ENCODE assay signal across 7 cellular contexts in genomic region chr3:50298836-50299637, GRCh38. TPM values are rescaled to one million over a fixed set of nuclear protein-coding genes. Genes with fewer than 3 reads are reported as not detected.
DNase-seq lines count a peak whose midpoint lies in the region; ATAC-seq, FAIRE-seq and TF ChIP-seq lines count a peak whose summit lies in the region.

Gene HYAL3 (minus strand): TSS chr3:50299405. CDS start chr3:50295602, 3,803 bp downstream.
A gene with protein sequence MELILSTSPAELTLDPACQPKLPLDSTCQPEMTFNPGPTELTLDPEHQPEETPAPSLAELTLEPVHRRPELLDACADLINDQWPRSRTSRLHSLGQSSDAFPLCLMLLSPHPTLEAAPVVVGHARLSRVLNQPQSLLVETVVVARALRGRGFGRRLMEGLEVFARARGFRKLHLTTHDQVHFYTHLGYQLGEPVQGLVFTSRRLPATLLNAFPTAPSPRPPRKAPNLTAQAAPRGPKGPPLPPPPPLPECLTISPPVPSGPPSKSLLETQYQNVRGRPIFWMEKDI (minus strand): TSS chr3:50299405. CDS start chr3:50297463, 1,942 bp downstream.

- TF ChIP-seq CTCF in astrocyte of the spinal cord (IDR thresholded peaks at IDR 0.05; ENCODE audit: low read depth, low read length) = no peak

- ATAC-seq in HG02981 (IDR thresholded peaks at IDR 0.05; ENCODE audit: unreplicated experiment) (peak; percentile 86), sciatic nerve (peak; percentile 93)

- intact Hi-C loops in sciatic nerve (cut with DNase I) = no loop called here

- H3K4me3 ChIP-seq in astrocyte of the spinal cord (ENCODE audit: low read depth, low read length) = peak within 1 kb of the TSS; percentile 77

- in situ Hi-C loops in astrocyte of the spinal cord (cut with HindIII; ENCODE audit: low sequenced_read_pairs) = no loop called here

- FAIRE-seq in GM18507 (lab: Jason Lieb, UNC) = peak; percentile 100

- DNase-seq in GM18507 (ENCODE audit: extremely low spot score, insufficient read length, low read depth) = peak; percentile 95
- DNase-seq in NCI-H2029 (lab: John Stamatoyannopoulos, UW) = peak; percentile 92
- DNase-seq in T1000 (lab: John Stamatoyannopoulos, UW) = peak; percentile 99
- peak; percentile 100 for DNase-seq in astrocyte of the spinal cord (ENCODE audit: low read depth, low spot score)
- DNase-seq in hypothalamus (lab: John Stamatoyannopoulos, UW) = peak; percentile 72 to 100 (median 99)
- peak; percentile 100 for DNase-seq in sciatic nerve (ENCODE audit: low spot score)

RNA-seq across cellular contexts. Expression of gene HYAL3, which starts in this region (rescaled TPM):
- 1.5 TPM for total RNA-seq in sciatic nerve

RNA-seq across cellular contexts. Expression of the second gene that starts in this region (rescaled TPM):
- 20.7 TPM for total RNA-seq in sciatic nerve

Comparison
In these comparisons a context has a peak if more than half of its experiments do, and no peak if none do; other contexts are left out.
1. Peak in every context shown above with its lines: DNase-seq, ATAC-seq and H3K4me3 ChIP-seq.